In the genomic region with DNA sequence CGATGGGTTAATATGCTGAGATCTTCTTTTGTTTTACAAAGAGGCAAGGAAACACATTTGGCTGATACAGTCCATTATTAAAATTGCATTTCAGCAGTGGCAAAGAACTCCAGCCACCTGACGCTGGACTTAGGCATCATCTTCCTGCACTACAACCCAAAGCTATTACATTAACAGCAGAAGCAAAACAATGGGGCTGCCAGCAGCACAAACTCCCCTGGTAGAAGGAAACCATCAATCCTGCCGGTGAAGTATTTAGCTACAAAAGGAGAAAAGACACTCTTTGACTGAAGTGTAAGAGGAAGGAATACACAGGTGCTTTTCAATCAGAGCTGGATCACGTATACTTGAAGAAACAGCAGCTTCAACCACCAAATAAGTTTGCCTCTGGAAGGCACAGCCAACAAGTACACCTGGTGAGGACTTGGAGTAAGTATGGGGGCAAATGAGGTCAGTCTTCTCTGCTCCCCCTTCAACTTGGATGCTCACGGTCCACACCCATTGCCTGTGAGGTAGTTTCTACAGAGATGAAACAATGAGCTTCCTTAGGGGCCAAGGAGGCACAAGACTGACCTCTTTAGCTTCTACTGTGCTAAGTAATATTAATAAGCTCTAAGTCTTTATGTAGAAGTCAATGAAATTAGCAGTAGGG, we compare ENCODE assay signal across 16 cellular contexts.
DNase-seq lines count a peak whose midpoint lies in the region; ATAC-seq and TF ChIP-seq lines count a peak whose summit lies in the region.
"Had no signal": no experiment of that assay in that cellular context is flagged by ENCODE, and none has a peak within 500 bp of the region (broad histone marks: within the 10 kb centered on the region; RNA-seq: fewer than 3 reads in every experiment).

No MANE protein-coding gene starts in this region.

- no peak overlapping the region for H3K4me3 Mint-ChIP-seq in activated CD8-positive, alpha-beta T cell treated with anti-CD3 and anti-CD28 coated beads for 36 hours
- no peak overlapping the region for H3K4me3 Mint-ChIP-seq in activated CD8-positive, alpha-beta T cell treated with anti-CD3 and anti-CD28 coated beads, Interleukin-2, amount 10 ng/mL, durations not matched to agents 7 days and 5 days
- peak overlapping the region in 1 of 8 donors; percentile 47 for H3K4me3 Mint-ChIP-seq in naive B cell
- no peak overlapping the region for H3K4me3 Mint-ChIP-seq in stimulated activated naive B cell treated with anti-CD40 and anti-IgM and Interleukin-4, amounts not matched to agents 10 μg/mL and 1 μg/mL and 100 μg/mL, for 72 hours
- H3K4me3 Mint-ChIP-seq in T-helper 17 cell: no peak overlapping the region
- H3K4me3 Mint-ChIP-seq: activated CD4-positive, alpha-beta T cell treated with anti-CD3 and anti-CD28 coated beads, Interleukin-2, amount 10 ng/mL, durations not matched to agents 7 days and 5 days; activated naive CD8-positive, alpha-beta T cell treated with anti-CD3 and anti-CD28 coated beads, Interleukin-2, amount 10 ng/mL, durations not matched to agents 7 days and 5 days had no signal

- no peak for TF ChIP-seq EP300 in stomach (IDR thresholded peaks at IDR 0.05)

- no peak for TF ChIP-seq POLR2A in stomach (IDR thresholded peaks at IDR 0.05)

- H3K9me3 Mint-ChIP-seq in activated CD8-positive, alpha-beta T cell treated with anti-CD3 and anti-CD28 coated beads for 36 hours: no peaks in the 10 kb centered on the region
- no peaks in the 10 kb centered on the region for H3K9me3 Mint-ChIP-seq in activated CD8-positive, alpha-beta T cell treated with anti-CD3 and anti-CD28 coated beads, Interleukin-2, amount 10 ng/mL, durations not matched to agents 7 days and 5 days (ENCODE audit: insufficient read depth)
- no peaks in the 10 kb centered on the region for H3K9me3 Mint-ChIP-seq in naive B cell
- H3K9me3 Mint-ChIP-seq in stimulated activated naive B cell treated with anti-CD40 and anti-IgM and Interleukin-4, amounts not matched to agents 10 μg/mL and 1 μg/mL and 100 μg/mL, for 72 hours: no peaks in the 10 kb centered on the region
- H3K9me3 Mint-ChIP-seq: activated CD4-positive, alpha-beta T cell treated with anti-CD3 and anti-CD28 coated beads, Interleukin-2, amount 10 ng/mL, durations not matched to agents 7 days and 5 days; activated naive CD8-positive, alpha-beta T cell treated with anti-CD3 and anti-CD28 coated beads, Interleukin-2, amount 10 ng/mL, durations not matched to agents 7 days and 5 days had no signal

- no peak for ATAC-seq in activated CD8-positive, alpha-beta T cell treated with anti-CD3 and anti-CD28 coated beads for 36 hours
- ATAC-seq in activated CD8-positive, alpha-beta T cell treated with anti-CD3 and anti-CD28 coated beads, Interleukin-2, amount 10 ng/mL, durations not matched to agents 7 days and 5 days: no peak
- ATAC-seq in naive B cell (ENCODE audit: low read depth in 2 of 2) (no peak), T-helper 17 cell (no peak), GM21515 (IDR thresholded peaks at IDR 0.05; ENCODE audit: unreplicated experiment) (no peak)
- no peak for ATAC-seq in stimulated activated naive B cell treated with anti-CD40 and anti-IgM and Interleukin-4, amounts not matched to agents 10 μg/mL and 1 μg/mL and 100 μg/mL, for 72 hours (replicated peaks)
- ATAC-seq: A549, mucosa of descending colon had no signal

- CTCF ChIA-PET in activated CD8-positive, alpha-beta T cell treated with anti-CD3 and anti-CD28 coated beads for 36 hours (lab: Charles Lee): interaction anchor here (0.7 to 1.3 kb wide), 4 partner anchors 9 to 397 kb away, joined by 3 read pairs; no protein-coding TSS in a partner anchor
- CTCF ChIA-PET in activated CD8-positive, alpha-beta T cell treated with anti-CD3 and anti-CD28 coated beads, Interleukin-2, amount 10 ng/mL, durations not matched to agents 7 days and 5 days (lab: Charles Lee): interaction anchor here (0.9 kb wide), 1 partner anchor 501 kb away, joined by 3 read pairs; no protein-coding TSS in a partner anchor

- 44 to 54% (median 52%) methylated on average over 5 of the region's 5 CpGs for WGBS in stomach, 5 donors

- peak overlapping the region in 1 of 5 donors; percentile 20 for H3K27ac ChIP-seq in stomach
- H3K27ac ChIP-seq: A549, RWPE1, tibial nerve had no signal

- no peak for DNase-seq in activated CD8-positive, alpha-beta T cell treated with anti-CD3 and anti-CD28 coated beads for 36 hours
- DNase-seq in activated CD8-positive, alpha-beta T cell treated with anti-CD3 and anti-CD28 coated beads, Interleukin-2, amount 10 ng/mL, durations not matched to agents 7 days and 5 days: no peak
- DNase-seq in dermis blood vessel endothelial cell (peak; percentile 36), naive B cell (no peak), T-helper 17 cell (no peak), stomach (no peak)
- no peak for DNase-seq in stimulated activated naive B cell treated with anti-CD40 and anti-IgM and Interleukin-4, amounts not matched to agents 10 μg/mL and 1 μg/mL and 100 μg/mL, for 72 hours
- DNase-seq: activated CD4-positive, alpha-beta T cell treated with anti-CD3 and anti-CD28 coated beads, Interleukin-2, amount 10 ng/mL, durations not matched to agents 7 days and 5 days; activated naive CD8-positive, alpha-beta T cell treated with anti-CD3 and anti-CD28 coated beads, Interleukin-2, amount 10 ng/mL, durations not matched to agents 7 days and 5 days; effector CD8-positive, alpha-beta T cell; mucosa of descending colon; NCI-H1092 treated with DMSO at 0.1 percent for 48 hours had no signal

- POLR2A ChIA-PET in activated CD8-positive, alpha-beta T cell treated with anti-CD3 and anti-CD28 coated beads for 36 hours (lab: Charles Lee): interaction anchor here (0.7 to 0.9 kb wide), 4 partner anchors 44 to 488 kb away, joined by 3 read pairs; no protein-coding TSS in a partner anchor
- POLR2A ChIA-PET in activated CD8-positive, alpha-beta T cell treated with anti-CD3 and anti-CD28 coated beads, Interleukin-2, amount 10 ng/mL, durations not matched to agents 7 days and 5 days (lab: Charles Lee): no interaction called here

- H3K4me3 ChIP-seq in stomach: no peak overlapping the region
- H3K4me3 ChIP-seq: A549, mucosa of descending colon, tibial nerve had no signal

- no peaks in the 10 kb centered on the region for H3K27me3 Mint-ChIP-seq in activated CD8-positive, alpha-beta T cell treated with anti-CD3 and anti-CD28 coated beads for 36 hours
- H3K27me3 Mint-ChIP-seq in activated CD8-positive, alpha-beta T cell treated with anti-CD3 and anti-CD28 coated beads, Interleukin-2, amount 10 ng/mL, durations not matched to agents 7 days and 5 days (ENCODE audit: low read depth): no peaks in the 10 kb centered on the region
- no peaks in the 10 kb centered on the region for H3K27me3 Mint-ChIP-seq in naive B cell
- H3K27me3 Mint-ChIP-seq in stimulated activated naive B cell treated with anti-CD40 and anti-IgM and Interleukin-4, amounts not matched to agents 10 μg/mL and 1 μg/mL and 100 μg/mL, for 72 hours: no peaks in the 10 kb centered on the region
- no peaks in the 10 kb centered on the region for H3K27me3 Mint-ChIP-seq in T-helper 17 cell
- H3K27me3 Mint-ChIP-seq: activated CD4-positive, alpha-beta T cell treated with anti-CD3 and anti-CD28 coated beads, Interleukin-2, amount 10 ng/mL, durations not matched to agents 7 days and 5 days; activated naive CD8-positive, alpha-beta T cell treated with anti-CD3 and anti-CD28 coated beads, Interleukin-2, amount 10 ng/mL, durations not matched to agents 7 days and 5 days had no signal

- H3K27ac Mint-ChIP-seq in activated CD8-positive, alpha-beta T cell treated with anti-CD3 and anti-CD28 coated beads for 36 hours: peak overlapping the region; percentile 17
- H3K27ac Mint-ChIP-seq in activated CD8-positive, alpha-beta T cell treated with anti-CD3 and anti-CD28 coated beads, Interleukin-2, amount 10 ng/mL, durations not matched to agents 7 days and 5 days: no peak overlapping the region
- H3K27ac Mint-ChIP-seq in naive B cell (peak overlapping the region in 5 of 6 donors; percentile 57 to 86 (median 78)), T-helper 17 cell (no peak overlapping the region)
- H3K27ac Mint-ChIP-seq in stimulated activated naive B cell treated with anti-CD40 and anti-IgM and Interleukin-4, amounts not matched to agents 10 μg/mL and 1 μg/mL and 100 μg/mL, for 72 hours: peak overlapping the region; percentile 31
- H3K27ac Mint-ChIP-seq: activated CD4-positive, alpha-beta T cell treated with anti-CD3 and anti-CD28 coated beads, Interleukin-2, amount 10 ng/mL, durations not matched to agents 7 days and 5 days; activated naive CD8-positive, alpha-beta T cell treated with anti-CD3 and anti-CD28 coated beads, Interleukin-2, amount 10 ng/mL, durations not matched to agents 7 days and 5 days had no signal

- no peak for TF ChIP-seq CTCF in activated CD8-positive, alpha-beta T cell treated with anti-CD3 and anti-CD28 coated beads for 36 hours (IDR thresholded peaks at IDR 0.05)
- no peak for TF ChIP-seq CTCF in stomach (IDR thresholded peaks at IDR 0.05)

- peaks cover 12% of the 10 kb centered on the region for H3K36me3 Mint-ChIP-seq in activated CD8-positive, alpha-beta T cell treated with anti-CD3 and anti-CD28 coated beads for 36 hours (ENCODE audit: low read depth)
- H3K36me3 Mint-ChIP-seq in activated CD8-positive, alpha-beta T cell treated with anti-CD3 and anti-CD28 coated beads, Interleukin-2, amount 10 ng/mL, durations not matched to agents 7 days and 5 days (ENCODE audit: low read depth): peaks cover 13% of the 10 kb centered on the region
- no peaks in the 10 kb centered on the region for H3K36me3 Mint-ChIP-seq in naive B cell
- peaks cover 7 to 16% of the 10 kb centered on the region in 2 donors for H3K36me3 Mint-ChIP-seq in stimulated activated naive B cell treated with anti-CD40 and anti-IgM and Interleukin-4, amounts not matched to agents 10 μg/mL and 1 μg/mL and 100 μg/mL, for 72 hours
- no peaks in the 10 kb centered on the region for H3K36me3 Mint-ChIP-seq in T-helper 17 cell (ENCODE audit: low read depth)

- H3K9me3 ChIP-seq in T-helper 17 cell (ENCODE audit: control insufficient read depth, low read length, poor library complexity, severe bottlenecking): no peaks in the 10 kb centered on the region
- H3K9me3 ChIP-seq in stomach: no peaks in the 10 kb centered on the region
- H3K9me3 ChIP-seq: A549, mucosa of descending colon, tibial nerve had no signal

- peaks cover 0 to 3% (median 0%) of the 10 kb centered on the region in 4 donors for H3K36me3 ChIP-seq in stomach
- H3K36me3 ChIP-seq: tibial nerve had no signal

- H3K4me1 Mint-ChIP-seq in activated CD8-positive, alpha-beta T cell treated with anti-CD3 and anti-CD28 coated beads for 36 hours (ENCODE audit: low read depth): peaks cover 58% of the 10 kb centered on the region
- H3K4me1 Mint-ChIP-seq in activated CD8-positive, alpha-beta T cell treated with anti-CD3 and anti-CD28 coated beads, Interleukin-2, amount 10 ng/mL, durations not matched to agents 7 days and 5 days (ENCODE audit: low read depth): peaks cover 27% of the 10 kb centered on the region
- peaks cover 23 to 47% (median 46%) of the 10 kb centered on the region in 3 donors for H3K4me1 Mint-ChIP-seq in naive B cell
- peaks cover 9 to 19% of the 10 kb centered on the region in 2 donors for H3K4me1 Mint-ChIP-seq in stimulated activated naive B cell treated with anti-CD40 and anti-IgM and Interleukin-4, amounts not matched to agents 10 μg/mL and 1 μg/mL and 100 μg/mL, for 72 hours
- peaks cover 32% of the 10 kb centered on the region for H3K4me1 Mint-ChIP-seq in T-helper 17 cell

- H3K27me3 ChIP-seq in stomach: no peaks in the 10 kb centered on the region
- H3K27me3 ChIP-seq: tibial nerve had no signal

- H3K4me1 ChIP-seq in stomach: peaks cover 5 to 22% (median 9%) of the 10 kb centered on the region in 4 donors
- H3K4me1 ChIP-seq: A549 had no signal

- intact Hi-C loops in activated CD8-positive, alpha-beta T cell treated with anti-CD3 and anti-CD28 coated beads for 36 hours (cut with micrococcal nuclease): no loop called here
- intact Hi-C loops in stomach (cut with DNase I; ENCODE audit: low total_unique reads): no loop called here

Comparison
In these comparisons a context has a peak if more than half of its experiments do, and no peak if none do; other contexts are left out.
1. H3K27ac Mint-ChIP-seq: peak in activated CD8-positive, alpha-beta T cell treated with anti-CD3 and anti-CD28 coated beads for 36 hours (single experiment), naive B cell (5 of 6) and stimulated activated naive B cell treated with anti-CD40 and anti-IgM and Interleukin-4, amounts not matched to agents 10 μg/mL and 1 μg/mL and 100 μg/mL, for 72 hours (single experiment); none in activated CD8-positive, alpha-beta T cell treated with anti-CD3 and anti-CD28 coated beads, Interleukin-2, amount 10 ng/mL, durations not matched to agents 7 days and 5 days (single experiment) and T-helper 17 cell (single experiment).